ENCODE assay signal across 8 cellular contexts in the genomic region with DNA sequence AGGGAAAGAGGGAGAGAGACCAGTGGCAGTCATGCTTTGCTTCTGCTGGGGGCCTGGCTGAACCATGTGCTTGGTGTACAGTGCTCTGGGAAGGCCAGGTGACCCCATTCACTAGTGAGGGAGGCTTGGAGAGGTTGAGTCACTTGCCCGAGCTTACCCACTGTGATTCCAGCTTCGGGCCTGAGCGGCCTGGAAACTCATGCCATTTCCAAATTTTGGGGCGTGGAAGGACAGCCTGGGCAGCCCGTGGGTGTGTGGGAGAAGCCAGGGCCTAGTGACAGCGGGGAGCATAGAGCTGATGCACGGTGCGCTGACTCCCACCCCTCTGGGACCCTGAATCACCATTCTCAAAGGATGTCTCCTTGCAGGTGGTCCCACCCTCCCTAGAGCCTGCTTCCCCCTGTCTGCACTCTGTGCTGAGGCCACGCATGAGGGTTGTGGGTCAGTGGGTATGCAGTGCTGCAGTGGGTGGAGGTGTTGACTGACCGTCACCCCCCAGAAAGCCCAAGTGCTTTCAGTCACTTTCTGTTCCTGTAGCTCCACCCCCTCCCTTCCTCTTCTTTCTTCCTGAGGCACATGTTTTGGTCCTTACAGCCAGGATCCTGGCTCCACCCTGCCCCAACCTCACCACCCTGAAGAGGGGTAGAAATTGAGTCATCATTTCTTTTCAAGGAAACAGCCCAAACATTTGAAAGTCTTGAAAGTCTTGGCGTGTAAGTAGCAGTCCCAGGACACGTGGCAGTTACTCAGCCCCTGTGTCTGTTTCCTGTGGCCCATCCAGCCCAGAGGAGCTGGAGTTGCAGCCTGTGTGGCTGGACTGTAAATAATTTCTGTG. TPM values are rescaled to one million over a fixed set of nuclear protein-coding genes. Genes with fewer than 3 reads are reported as not detected.
DNase-seq lines count a peak whose midpoint lies in the region; ATAC-seq lines count a peak whose summit lies in the region.

No MANE protein-coding gene starts in this region.

- ATAC-seq in GM18502 (IDR thresholded peaks at IDR 0.05; ENCODE audit: poor library complexity, unreplicated experiment) (peak; percentile 42), HG02763 (IDR thresholded peaks at IDR 0.05; ENCODE audit: unreplicated experiment) (peak; percentile 32)

- DNase-seq in OCI-M1 (lab: John Stamatoyannopoulos, UW) (peak; percentile 80), immature natural killer cell (no peak), iPS-NIHi11 (ENCODE audit: low spot score) (no peak), NCI-H2171 (lab: John Stamatoyannopoulos, UW) (no peak)
- peak; percentile 34 for DNase-seq in activated naive CD8-positive, alpha-beta T cell treated with anti-CD3 and anti-CD28 coated beads, Interleukin-2, amount 50 U/mL, for 16 hours (ENCODE audit: low read depth, low spot score)
- DNase-seq in stimulated activated CD4-positive, alpha-beta T cell treated with anti-CD3 and anti-CD28 coated beads, Interleukin-2, amount 100 ng/mL, for 24 hours = peak; percentile 62 to 68

- no peaks in the 10 kb centered on the region for H3K9me3 Mint-ChIP-seq in immature natural killer cell

- H3K36me3 Mint-ChIP-seq in immature natural killer cell = no peaks in the 10 kb centered on the region

- peak overlapping the region; percentile 67 to 94 (median 90) for H3K27ac Mint-ChIP-seq in immature natural killer cell

- peaks cover 24 to 32% of the 10 kb centered on the region in 2 donors for H3K4me1 Mint-ChIP-seq in immature natural killer cell

- H3K27me3 Mint-ChIP-seq in immature natural killer cell (ENCODE audit: low read depth in 3 of 3) = peaks cover 0 to 2% (median under 1%) of the 10 kb centered on the region in 3 donors

- peak overlapping the region in 3 of 5 donors; percentile 22 to 69 (median 56) for H3K4me3 Mint-ChIP-seq in immature natural killer cell

RNA-seq across cellular contexts. Expression of a gene that starts 43.8 kb away (rescaled TPM):
- polyA plus RNA-seq in immature natural killer cell = 10 to 100 TPM in 1 of 3 donors, 1 to 10 TPM in 2; 7.1 to 11.7 (median 9.6) TPM

Comparison
In these comparisons a context has a peak if more than half of its experiments do, and no peak if none do; other contexts are left out.
1. DNase-seq: peak in OCI-M1 (single experiment), activated naive CD8-positive, alpha-beta T cell treated with anti-CD3 and anti-CD28 coated beads, Interleukin-2, amount 50 U/mL, for 16 hours (single experiment) and stimulated activated CD4-positive, alpha-beta T cell treated with anti-CD3 and anti-CD28 coated beads, Interleukin-2, amount 100 ng/mL, for 24 hours (2 of 2); none in immature natural killer cell (0 of 3), iPS-NIHi11 (single experiment) and NCI-H2171 (single experiment).